Comparison of ENCODE assay signal across 9 cellular contexts in genomic region chr5:179668404-179668803, GRCh38. TPM values are rescaled to one million over a fixed set of nuclear protein-coding genes. Genes with fewer than 3 reads are reported as not detected.
DNase-seq lines count a peak whose midpoint lies in the region; TF ChIP-seq lines count a peak whose summit lies in the region.
"Had no signal": no experiment of that assay in that cellular context is flagged by ENCODE, and none has a peak within 500 bp of the region (broad histone marks: within the 10 kb centered on the region; RNA-seq: fewer than 3 reads in every experiment).

No MANE protein-coding gene starts in this region.

- no peak for TF ChIP-seq POLR2A in breast epithelium (IDR thresholded peaks at IDR 0.05)

- BruUV-seq in MCF 10A (replicated peaks; lab: Mats Ljungman, UMichigan), result no TSS peak

- POLR2A ChIA-PET in MCF 10A (lab: Yijun Ruan, JAX), result interaction anchor here (1.6 kb wide), 1 partner anchor 10 kb away, joined by 7 read pairs; no protein-coding TSS in a partner anchor

- H3K27me3 ChIP-seq in breast epithelium, result no peaks in the 10 kb centered on the region

- no peaks in the 10 kb centered on the region for H3K27me3 Mint-ChIP-seq in MCF 10A (ENCODE audit: insufficient read depth, unreplicated experiment)

- DNase-seq in MCF 10A (ENCODE audit: unreplicated experiment) (peak; percentile 65), breast epithelium (ENCODE audit: low spot score in 2 of 2) (no peak), MV-4-11 (lab: John Stamatoyannopoulos, UW) (peak; percentile 50), fibroblast of villous mesenchyme (ENCODE audit: low read depth) (peak; percentile 64), pons (ENCODE audit: low spot score) (peak; percentile 58), cortex of kidney (lab: John Stamatoyannopoulos, UW) (no peak), T1000 (lab: John Stamatoyannopoulos, UW) (no peak)
- peak; percentile 59 for DNase-seq in activated CD8-positive, alpha-beta memory T cell treated with anti-CD3 and anti-CD28 coated beads, Interleukin-2, amount 50 U/mL, for 48 hours

- H3K27ac ChIP-seq in breast epithelium, result no peak overlapping the region

- CTCF ChIA-PET in MCF 10A (lab: Yijun Ruan, JAX), result interaction anchor here (0.5 to 2.1 kb wide), 3 partner anchors 10 to 26 kb away, joined by 3 to 10 read pairs (median 3); no protein-coding TSS in a partner anchor

- H3K9me3 Mint-ChIP-seq in MCF 10A (ENCODE audit: unreplicated experiment), result peaks cover 6% of the 10 kb centered on the region

- no peaks in the 10 kb centered on the region for H3K4me1 Mint-ChIP-seq in MCF 10A (ENCODE audit: insufficient read depth, unreplicated experiment)

- H3K36me3 ChIP-seq in breast epithelium, result no peaks in the 10 kb centered on the region

- H3K4me1 ChIP-seq in breast epithelium, result no peaks in the 10 kb centered on the region

- H3K4me3 Mint-ChIP-seq in MCF 10A (ENCODE audit: unreplicated experiment), result no peak overlapping the region

- peak overlapping the region; percentile 40 for H3K27ac Mint-ChIP-seq in MCF 10A (ENCODE audit: low read depth, unreplicated experiment)

- TF ChIP-seq CTCF in MCF 10A (IDR thresholded peaks at IDR 0.05; ENCODE audit: unreplicated experiment), result peak; percentile 54
- TF ChIP-seq CTCF in breast epithelium (IDR thresholded peaks at IDR 0.05), result peak in 1 of 3 donors; percentile 27
- peak; percentile 97 for TF ChIP-seq CTCF in fibroblast of villous mesenchyme (IDR thresholded peaks at IDR 0.05; ENCODE audit: insufficient read depth, low read depth, low read length)

- intact Hi-C loops in MCF 10A (cut with micrococcal nuclease), result no loop called here
- intact Hi-C loops in breast epithelium (cut with DNase I; ENCODE audit: low total_unique reads), result no loop called here

- H3K9me3 ChIP-seq in breast epithelium, result no peaks in the 10 kb centered on the region

- H3K36me3 Mint-ChIP-seq in MCF 10A (ENCODE audit: insufficient read depth, unreplicated experiment), result peaks cover 51% of the 10 kb centered on the region

- H3K4me3 ChIP-seq in breast epithelium (no peak overlapping the region), fibroblast of villous mesenchyme (ENCODE audit: low read depth, low read length) (no peak overlapping the region)

RNA-seq across cellular contexts. Expression of gene CBY3, which starts 12.4 kb away (rescaled TPM):
- not detected in 2 replicates for total RNA-seq in MCF 10A (2022)
- not detected for total RNA-seq in breast epithelium
- total RNA-seq in fibroblast of villous mesenchyme, result 0.32 TPM in 1 of 2 replicates, not detected in the other
- total RNA-seq: temporal lobe had no signal

RNA-seq across cellular contexts. Expression of gene CANX, which starts 30.4 kb away (rescaled TPM):
- 1,781 and 2,325 TPM in 2 replicates for total RNA-seq in MCF 10A (2022)
- total RNA-seq in breast epithelium, result 100 to 1,000 TPM; 379 to 416 (median 381) TPM
- 628 and 886 TPM in 2 replicates for total RNA-seq in fibroblast of villous mesenchyme

RNA-seq across cellular contexts. Expression of gene HNRNPH1, which starts 44.9 kb away (rescaled TPM):
- total RNA-seq in MCF 10A (2022), result 907 and 981 TPM in 2 replicates
- total RNA-seq in breast epithelium, result 100 to 1,000 TPM; 577 to 931 (median 621) TPM
- total RNA-seq in fibroblast of villous mesenchyme, result 474 and 562 TPM in 2 replicates

Comparison
In these comparisons a context has a peak if more than half of its experiments do, and no peak if none do; other contexts are left out.
1. DNase-seq: peak in MCF 10A (single experiment), MV-4-11 (single experiment), activated CD8-positive, alpha-beta memory T cell treated with anti-CD3 and anti-CD28 coated beads, Interleukin-2, amount 50 U/mL, for 48 hours (single experiment), fibroblast of villous mesenchyme (single experiment) and pons (single experiment); none in breast epithelium (0 of 2), cortex of kidney (single experiment) and T1000 (single experiment).